25 cellular contexts compared by ENCODE assay signal in genomic region chr15:100516592-100517489, GRCh38. TPM values are rescaled to one million over a fixed set of nuclear protein-coding genes. Genes with fewer than 3 reads are reported as not detected.
A peak's percentile ranks its signal among the peaks of the same experiment; 100 is the strongest.
DNase-seq lines count a peak whose midpoint lies in the region; ATAC-seq and TF ChIP-seq lines count a peak whose summit lies in the region.
"Had no signal": no experiment of that assay in that cellular context is flagged by ENCODE, and none has a peak within 500 bp of the region (broad histone marks: within the 10 kb centered on the region; RNA-seq: fewer than 3 reads in every experiment).

No MANE protein-coding gene starts in this region.

- H3K4me3 ChIP-seq in A673 (ENCODE audit: low read depth, low read length, poor library complexity, severe bottlenecking) (no peak overlapping the region), HL-60 (replicated peaks; ENCODE audit: insufficient read depth, low read length) (no peak overlapping the region), gastroesophageal sphincter (no peak overlapping the region), prostate gland (no peak overlapping the region)
- H3K4me3 ChIP-seq: smooth muscle cell had no signal

- 0 to 49% methylated on average over 2 to 3 of the region's 5 CpGs for WGBS in gastroesophageal sphincter (ENCODE audit: low coverage in 1 of 2), 2 donors
- WGBS in prostate gland = 30% methylated on average over 5 of the region's 5 CpGs

- H3K4me1 ChIP-seq in A673 (ENCODE audit: insufficient read depth, low read length, poor library complexity, severe bottlenecking) (no peaks in the 10 kb centered on the region), gastroesophageal sphincter (peaks cover 0 to 20% (median 0%) of the 10 kb centered on the region in 3 donors), prostate gland (replicated peaks) (peaks cover 7% of the 10 kb centered on the region)

- TF ChIP-seq CTCF in A673 (conservative IDR thresholded peaks at IDR 0.05; ENCODE audit: low read depth, low read length) (no peak), HL-60 (IDR thresholded peaks at IDR 0.05; ENCODE audit: insufficient read depth, low read length) (no peak), gastroesophageal sphincter (IDR thresholded peaks at IDR 0.05) (no peak), prostate gland (IDR thresholded peaks at IDR 0.05) (no peak)

- H3K27me3 ChIP-seq in A673 (replicated peaks; ENCODE audit: insufficient read depth, low read depth, low read length, poor library complexity) = no peaks in the 10 kb centered on the region
- H3K27me3 ChIP-seq in HL-60 (ENCODE audit: insufficient read depth, poor library complexity, severe bottlenecking) = no peaks in the 10 kb centered on the region
- H3K27me3 ChIP-seq in gastroesophageal sphincter = no peaks in the 10 kb centered on the region
- no peaks in the 10 kb centered on the region for H3K27me3 ChIP-seq in prostate gland (replicated peaks; ENCODE audit: insufficient read depth)

- H3K9me3 ChIP-seq in A673 (ENCODE audit: low read depth, low read length, poor library complexity, severe bottlenecking) (no peaks in the 10 kb centered on the region), gastroesophageal sphincter (no peaks in the 10 kb centered on the region), prostate gland (no peaks in the 10 kb centered on the region), T-helper 17 cell (ENCODE audit: control insufficient read depth, low read length, poor library complexity, severe bottlenecking) (no peaks in the 10 kb centered on the region)

- intact Hi-C loops in A673 (cut with micrococcal nuclease; ENCODE audit: unreplicated experiment) (no loop called here), prostate gland (cut with DNase I) (no loop called here)

- ATAC-seq in gastroesophageal sphincter = peak; percentile 80
- ATAC-seq in GM21447 (IDR thresholded peaks at IDR 0.05; ENCODE audit: unreplicated experiment) = no peak
- ATAC-seq in T-helper 17 cell = no peak

- TF ChIP-seq POLR2A in gastroesophageal sphincter (IDR thresholded peaks at IDR 0.05) (no peak), prostate gland (IDR thresholded peaks at IDR 0.05) (no peak)

- H3K27me3 Mint-ChIP-seq in T-helper 17 cell = no peaks in the 10 kb centered on the region
- H3K27me3 Mint-ChIP-seq: activated naive CD4-positive, alpha-beta T cell treated with anti-CD3 and anti-CD28 coated beads, Interleukin-2, amount 50 U/mL, for 24 hours had no signal

- no peaks in the 10 kb centered on the region for H3K36me3 ChIP-seq in A673 (ENCODE audit: insufficient read depth, low read length, poor library complexity, severe bottlenecking)
- no peaks in the 10 kb centered on the region for H3K36me3 ChIP-seq in gastroesophageal sphincter
- no peaks in the 10 kb centered on the region for H3K36me3 ChIP-seq in prostate gland

- DNase-seq in A673 (ENCODE audit: low spot score) = peak; percentile 8
- peak in 1 of 2 experiments; percentile 22 for DNase-seq in HL-60 (ENCODE audit: low read depth in 1 of 2, low spot score in 1 of 2)
- DNase-seq in prostate gland (ENCODE audit: low spot score) = peak; percentile 87
- DNase-seq in NCI-H128 (lab: John Stamatoyannopoulos, UW; ENCODE audit: unreplicated experiment) = no peak
- DNase-seq in T-helper 17 cell = no peak
- DNase-seq: C1 segment of cervical spinal cord; central memory CD4-positive, alpha-beta T cell; Karpas-422; mammary epithelial cell; NCI-H1105; NCI-H526; stimulated activated CD4-positive, alpha-beta T cell treated with anti-CD3 and anti-CD28 coated beads, Interleukin-2, amount 100 ng/mL, for 24 hours; substantia nigra; T-helper 9 cell had no signal

- H3K4me3 Mint-ChIP-seq in T-helper 17 cell = no peak overlapping the region
- H3K4me3 Mint-ChIP-seq: activated naive CD4-positive, alpha-beta T cell treated with anti-CD3 and anti-CD28 coated beads, Interleukin-2, amount 50 U/mL, for 24 hours; activated T-helper 1 cell treated with anti-CD3 and anti-CD28 coated beads, Interleukin-12 subunit alpha, Interleukin-12 subunit beta, Interleukin-2, Interleukin-4 antibody, amounts not matched to agents 30 ng/mL and 10 ng/mL and 1 ng/mL, durations not matched to agents 14 hours and 24 hours and 36 hours; dendritic cell treated with granulocyte-macrophage colony-stimulating factor and Interleukin-4, amounts not matched to agents 40 ng/mL and 50 ng/mL, for 4 days; neural crest cell had no signal

- POLR2A ChIA-PET in A673 (lab: Charles Lee; ENCODE audit: low non-redundant PET) = no interaction called here

- H3K27ac ChIP-seq in A673 (ENCODE audit: low read depth, low read length, poor library complexity, severe bottlenecking) (no peak overlapping the region), HL-60 (replicated peaks) (peak overlapping the region; percentile 16; the same call in 1 of the 2 replicates), gastroesophageal sphincter (peak overlapping the region in 2 of 4 donors; percentile 33 to 54), prostate gland (peak overlapping the region; percentile 62 to 75)

- no peak overlapping the region for H3K27ac Mint-ChIP-seq in T-helper 17 cell
- H3K27ac Mint-ChIP-seq: activated naive CD4-positive, alpha-beta T cell treated with anti-CD3 and anti-CD28 coated beads, Interleukin-2, amount 50 U/mL, for 24 hours; activated T-helper 1 cell treated with anti-CD3 and anti-CD28 coated beads, Interleukin-12 subunit alpha, Interleukin-12 subunit beta, Interleukin-2, Interleukin-4 antibody, amounts not matched to agents 30 ng/mL and 10 ng/mL and 1 ng/mL, durations not matched to agents 14 hours and 24 hours and 36 hours; dendritic cell treated with granulocyte-macrophage colony-stimulating factor and Interleukin-4, amounts not matched to agents 40 ng/mL and 50 ng/mL, for 4 days had no signal

- CTCF ChIA-PET in A673 (lab: Charles Lee) = no interaction called here

- H3K36me3 Mint-ChIP-seq in T-helper 17 cell (ENCODE audit: low read depth) = peaks cover 2% of the 10 kb centered on the region
- H3K36me3 Mint-ChIP-seq: activated naive CD4-positive, alpha-beta T cell treated with anti-CD3 and anti-CD28 coated beads, Interleukin-2, amount 50 U/mL, for 24 hours had no signal

- peaks cover 10% of the 10 kb centered on the region for H3K4me1 Mint-ChIP-seq in T-helper 17 cell
- H3K4me1 Mint-ChIP-seq: neural crest cell had no signal

- no peak for TF ChIP-seq EP300 in gastroesophageal sphincter (IDR thresholded peaks at IDR 0.05)

- BruUV-seq in A673 (replicated peaks; lab: Mats Ljungman, UMichigan) = no TSS peak

RNA-seq across cellular contexts. Expression of gene CERS3, which starts 11.9 kb away (rescaled TPM):
- total RNA-seq in A673 (2021) = not detected in 2 replicates
- total RNA-seq in gastroesophageal sphincter = 1 to 10 TPM in 2 of 4 donors, under 1 TPM in 2; 0.27 to 7.6 (median 1.1) TPM
- 1 to 10 TPM in 1 of 2 donors, under 1 TPM in 1; 0.73 to 4.0 TPM for total RNA-seq in prostate gland
- total RNA-seq in T-helper 17 cell = 1 to 10 TPM; 2.0 to 2.8 TPM
- total RNA-seq: H4, pulmonary artery endothelial cell, RPMI7951, ureter had no signal

Comparison
In these comparisons a context has a peak if more than half of its experiments do, and no peak if none do; other contexts are left out.
1. DNase-seq: peak in A673 (single experiment) and prostate gland (single experiment); none in NCI-H128 (single experiment) and T-helper 17 cell (0 of 3).